In genomic region chr9:105643795-105644194, GRCh38 we compare ENCODE assay signal across 19 cellular contexts. TPM values are rescaled to one million over a fixed set of nuclear protein-coding genes. Genes with fewer than 3 reads are reported as not detected.
DNase-seq lines count a peak whose midpoint lies in the region; ATAC-seq, FAIRE-seq and TF ChIP-seq lines count a peak whose summit lies in the region.
"Had no signal": no experiment of that assay in that cellular context is flagged by ENCODE, and none has a peak within 500 bp of the region (broad histone marks: within the 10 kb centered on the region; RNA-seq: fewer than 3 reads in every experiment).

No MANE protein-coding gene starts in this region.

- H3K4me3 ChIP-seq in A549 = no peak overlapping the region
- no peak overlapping the region for H3K4me3 ChIP-seq in K562
- H3K4me3 ChIP-seq: BLaER1 treated with 17β-estradiol and CSF1 and Interleukin-3, amounts not matched to agents 10 nM and 100 nM had no signal

- H3K79me2 ChIP-seq in K562 (ENCODE audit: control insufficient read depth, insufficient read depth, low read length) = no peaks in the 10 kb centered on the region

- ATAC-seq in A549 (no peak), K562 (no peak)
- ATAC-seq: CD8-positive, alpha-beta T cell had no signal

- H2AFZ ChIP-seq in K562 (ENCODE audit: low read depth, low read length) = no peak overlapping the region

- H3K4me1 ChIP-seq in A549 (no peaks in the 10 kb centered on the region), K562 (replicated peaks in 1 of 2; ENCODE audit: control insufficient read depth in 2 of 2, insufficient read depth in 2 of 2, low read length in 2 of 2) (peaks cover 18 to 33% of the 10 kb centered on the region in 2 experiments; a peak in 4 of 5 replicates)

- H4K20me1 ChIP-seq in K562 (replicated peaks; ENCODE audit: control insufficient read depth, insufficient read depth, low read length) = no peaks in the 10 kb centered on the region
- H4K20me1 ChIP-seq: BLaER1 treated with 17β-estradiol and CSF1 and Interleukin-3, amounts not matched to agents 10 nM and 100 nM had no signal

- H3K27ac ChIP-seq in A549 (no peak overlapping the region), K562 (ENCODE audit: extremely low read depth, low read depth, low read length) (no peak overlapping the region)
- H3K27ac ChIP-seq: BLaER1 treated with 17β-estradiol and CSF1 and Interleukin-3, amounts not matched to agents 10 nM and 100 nM; C4-2B had no signal

- no peak for TF ChIP-seq CTCF in A549 (IDR thresholded peaks at IDR 0.05)
- no peak for TF ChIP-seq CTCF in K562 (IDR thresholded peaks at IDR 0.05 in 2 of 3, conservative IDR thresholded peaks at IDR 0.05 in 1 of 3; ENCODE audit: insufficient read depth in 2 of 3, low read depth in 1 of 3, low read length in 3 of 3)

- TF ChIP-seq EP300 in A549 (IDR thresholded peaks at IDR 0.05) (no peak), K562 (IDR thresholded peaks at IDR 0.05; ENCODE audit: low read length) (no peak)

- no peak overlapping the region for H3K4me2 ChIP-seq in A549
- H3K4me2 ChIP-seq in K562 (ENCODE audit: insufficient read depth, low read length) = no peak overlapping the region
- H3K4me2 ChIP-seq: BLaER1 treated with 17β-estradiol and CSF1 and Interleukin-3, amounts not matched to agents 10 nM and 100 nM had no signal

- H3K27me3 ChIP-seq in K562 (ENCODE audit: control insufficient read depth in 2 of 2, insufficient read depth in 2 of 2, low read length in 2 of 2) = no peaks in the 10 kb centered on the region
- H3K27me3 ChIP-seq: BLaER1 treated with 17β-estradiol and CSF1 and Interleukin-3, amounts not matched to agents 10 nM and 100 nM had no signal

- no peaks in the 10 kb centered on the region for H3K9me1 ChIP-seq in K562 (ENCODE audit: control insufficient read depth, insufficient read depth, low read length)

- POLR2A ChIA-PET in A549 (lab: Yijun Ruan, JAX) (no interaction called here), K562 (lab: Yijun Ruan, JAX) (no interaction called here)

- no TSS peak for BruUV-seq in K562 (replicated peaks; lab: Mats Ljungman, UMichigan)

- in situ Hi-C loops in K562 (cut with MboI) = no loop called here

- TF ChIP-seq RAD21 in A549 (conservative IDR thresholded peaks at IDR 0.05 in 1 of 2, IDR thresholded peaks at IDR 0.05 in 1 of 2) (no peak), K562 (CRISPR knock-in tag; conservative IDR thresholded peaks at IDR 0.05 in 1 of 2, IDR thresholded peaks at IDR 0.05 in 1 of 2) (no peak)

- FAIRE-seq in A549 (lab: Jason Lieb, UNC) (no peak), H54 (lab: Jason Lieb, UNC) (peak; percentile 65), K562 (lab: Jason Lieb, UNC) (no peak)
- FAIRE-seq: D721Med, G401.6, GM12891, GM19239 had no signal

- DNase-seq in A549 (ENCODE audit: low read depth in 1 of 2, low spot score in 1 of 2) (no peak), H54 (ENCODE audit: insufficient read length, low spot score) (no peak), K562 (ENCODE audit: extremely low read depth in 1 of 4, low spot score in 3 of 4) (no peak), OCI-M1 (lab: John Stamatoyannopoulos, UW) (no peak), NCI-H1417 treated with DMSO at 0.1 percent for 48 hours (lab: John Stamatoyannopoulos, UW) (no peak)
- DNase-seq: 8988T; AML-193; Caco-2; Calu3; CD4-positive, alpha-beta T cell; CD8-positive, alpha-beta T cell; DMS79 treated with DMSO at 0.1 percent for 48 hours; GF-D8 had no signal

- intact Hi-C loops in K562 (cut with micrococcal nuclease) = no loop called here

- no peaks in the 10 kb centered on the region for H3K36me3 ChIP-seq in K562 (ENCODE audit: control insufficient read depth, insufficient read depth, low read length)

- no peak overlapping the region for H3K9ac ChIP-seq in K562 (ENCODE audit: insufficient read depth in 1 of 2, low read depth in 2 of 2, low read length in 2 of 2)
- H3K9ac ChIP-seq: BLaER1 treated with 17β-estradiol and CSF1 and Interleukin-3, amounts not matched to agents 10 nM and 100 nM had no signal

- H3K9me3 ChIP-seq in A549 (peaks cover 3% of the 10 kb centered on the region; the same call in 1 of the 3 replicates), K562 (replicated peaks; ENCODE audit: control insufficient read depth, insufficient read depth, low read depth, low read length) (no peaks in the 10 kb centered on the region)

- TF ChIP-seq POLR2A in A549 (IDR thresholded peaks at IDR 0.05; ENCODE audit: low read length) (no peak), H54 (IDR thresholded peaks at IDR 0.05; ENCODE audit: low read depth, low read length) (no peak), K562 (conservative IDR thresholded peaks at IDR 0.05) (no peak)

- CTCF ChIA-PET in A549 (lab: Yijun Ruan, JAX) = no interaction called here
- CTCF ChIA-PET in K562 (lab: Yijun Ruan, JAX; ENCODE audit: low intra/inter-chr PET ratio) = no interaction called here

TF ChIP-seq in A549, 52 proteins besides CTCF, POLR2A, EP300 and RAD21 (continues in another document):
- no peak for TF ChIP-seq PBX3 (IDR thresholded peaks at IDR 0.05)

TF ChIP-seq in K562, 482 proteins besides CTCF, POLR2A, EP300 and RAD21:
- TF ChIP-seq TAL1 (IDR thresholded peaks at IDR 0.05) (no peak), MAFF (IDR thresholded peaks at IDR 0.05; ENCODE audit: low read length) (peak; percentile 22; the same call in 1 of the 2 replicates), MAFG (tag; conservative IDR thresholded peaks at IDR 0.05) (peak; percentile 21; the same call in 1 of the 2 replicates), C11orf30 (IDR thresholded peaks at IDR 0.05; ENCODE audit: low read depth) (peak; percentile 41), ZNF316 (IDR thresholded peaks at IDR 0.05) (peak; percentile 76)

RNA-seq across cellular contexts. Expression of gene TAL2, which starts 18.5 kb away (rescaled TPM):
- polyA plus RNA-seq in A549 (2011; rRNA removed) (0.13 and 0.22 TPM in 2 replicates), A549 (2017; fragmentation: RNase III; extraction: RNeasy Plus Mini Kit Qiagen cat#74134 plus additional on column Dnase treatment) (0.15 to 0.33 TPM (median 0.16 TPM) in 3 replicates), K562 (2011; rRNA removed) (1.2 and 1.5 TPM in 2 replicates), K562 (2014; fragmentation: Illumina TruSeq; extraction: Trizol) (0.74 and 0.94 TPM in 2 replicates), K562 (2014; fragmentation: Nextera tagmentation; extraction: Ambion mirVana) (1 to 10 TPM; 2.9 to 3.7 TPM), K562 (2014; rRNA removed) (0.21 and 0.47 TPM in 2 replicates)
- polyA plus RNA-seq in A549 (2012; cell fraction: cytosol; rRNA removed) = 0.12 and 0.21 TPM in 2 replicates
- 0.12 TPM in 1 of 2 replicates, not detected in the other for polyA plus RNA-seq in A549 (2012; cell fraction: nucleus; rRNA removed)
- polyA minus RNA-seq in A549 (2011; rRNA and poly(A)+ RNA removed) = not detected in 2 replicates
- total RNA-seq in K562 (2011; cell fraction: chromatin; rRNA removed; ENCODE audit: low replicate concordance) = 1.8 and 2.1 TPM in 2 replicates
- 0.92 and 1.0 TPM in 2 replicates for total RNA-seq in K562 (2011; cell fraction: nucleolus; rRNA removed)
- total RNA-seq in K562 (2011; cell fraction: nucleoplasm; rRNA removed) = 0.95 and 1.1 TPM in 2 replicates
- total RNA-seq in K562 (2014; rRNA removed) (not detected in 2 replicates), K562 (2014; rRNA removed; fragmentation: Illumina TruSeq; extraction: Trizol) (0.86 and 1.7 TPM in 2 replicates), K562 (2015; rRNA removed; fragmentation: Illumina TruSeq; extraction: Trizol) (0.25 TPM in 1 of 2 replicates, not detected in the other), K562 (2021) (0.51 and 0.89 TPM in 2 replicates)
- polyA plus RNA-seq in K562 (2011; cell fraction: cytosol; rRNA removed) = 0.77 and 1.6 TPM in 2 replicates
- 0.48 and 1.4 TPM in 2 replicates for polyA plus RNA-seq in K562 (2011; cell fraction: nucleus; rRNA removed)
- 0.82 and 1.0 TPM in 2 replicates for polyA plus RNA-seq in K562 (2012)
- 0.81 and 1.4 TPM in 2 replicates for polyA minus RNA-seq in K562 (2011; rRNA and poly(A)+ RNA removed)
- not detected in 2 replicates for polyA minus RNA-seq in K562 (2011; cell fraction: cytosol; rRNA and poly(A)+ RNA removed)
- polyA minus RNA-seq in K562 (2011; cell fraction: nucleus; rRNA and poly(A)+ RNA removed) = not detected in 2 replicates
- total RNA-seq: Calu3; CD4-positive, alpha-beta T cell; CD8-positive, alpha-beta T cell had no signal

RNA-seq across cellular contexts. Expression of gene TMEM38B, which starts 50.5 kb away (rescaled TPM):
- 22.2 and 23.3 TPM in 2 replicates for polyA plus RNA-seq in A549 (2011; rRNA removed)
- 9.0 and 9.3 TPM in 2 replicates for polyA plus RNA-seq in A549 (2012; cell fraction: cytosol; rRNA removed)
- polyA plus RNA-seq in A549 (2012; cell fraction: nucleus; rRNA removed) = 2.2 and 4.9 TPM in 2 replicates
- polyA plus RNA-seq in A549 (2017; fragmentation: RNase III; extraction: RNeasy Plus Mini Kit Qiagen cat#74134 plus additional on column Dnase treatment) = 13.1 to 15.3 TPM (median 14.7 TPM) in 3 replicates
- 13.1 and 13.2 TPM in 2 replicates for polyA minus RNA-seq in A549 (2011; rRNA and poly(A)+ RNA removed)
- 41.8 and 56.7 TPM in 2 replicates for total RNA-seq in K562 (2011; cell fraction: chromatin; rRNA removed; ENCODE audit: low replicate concordance)
- total RNA-seq in K562 (2011; cell fraction: nucleolus; rRNA removed) = 52.4 and 57.4 TPM in 2 replicates
- 60.9 and 68.8 TPM in 2 replicates for total RNA-seq in K562 (2011; cell fraction: nucleoplasm; rRNA removed)
- 37.1 and 38.5 TPM in 2 replicates for total RNA-seq in K562 (2014; rRNA removed)
- 37.0 and 39.7 TPM in 2 replicates for total RNA-seq in K562 (2014; rRNA removed; fragmentation: Illumina TruSeq; extraction: Trizol)
- 22.3 and 26.0 TPM in 2 replicates for total RNA-seq in K562 (2015; rRNA removed; fragmentation: Illumina TruSeq; extraction: Trizol)
- 46.3 and 52.9 TPM in 2 replicates for total RNA-seq in K562 (2021)
- polyA plus RNA-seq in K562 (2011; rRNA removed) = 42.1 and 54.9 TPM in 2 replicates
- 27.6 and 38.7 TPM in 2 replicates for polyA plus RNA-seq in K562 (2011; cell fraction: cytosol; rRNA removed)
- 13.4 and 15.0 TPM in 2 replicates for polyA plus RNA-seq in K562 (2011; cell fraction: nucleus; rRNA removed)
- polyA plus RNA-seq in K562 (2012) = 22.3 and 31.3 TPM in 2 replicates
- 26.6 and 34.6 TPM in 2 replicates for polyA plus RNA-seq in K562 (2014; fragmentation: Illumina TruSeq; extraction: Trizol)
- polyA plus RNA-seq in K562 (2014; fragmentation: Nextera tagmentation; extraction: Ambion mirVana) = 10 to 100 TPM; 42.0 to 57.5 TPM
- polyA plus RNA-seq in K562 (2014; rRNA removed) = 26.4 and 30.9 TPM in 2 replicates
- polyA minus RNA-seq in K562 (2011; rRNA and poly(A)+ RNA removed) = 61.1 and 62.1 TPM in 2 replicates
- 45.0 and 51.4 TPM in 2 replicates for polyA minus RNA-seq in K562 (2011; cell fraction: cytosol; rRNA and poly(A)+ RNA removed)
- polyA minus RNA-seq in K562 (2011; cell fraction: nucleus; rRNA and poly(A)+ RNA removed) = 42.4 and 53.4 TPM in 2 replicates

Comparison
In these comparisons a context has a peak if more than half of its experiments do, and no peak if none do; other contexts are left out.
1. Of the 35 proteins assayed by ChIP-seq in both K562 and A549: peak only in K562: none; only in A549: MAFK; in both: none; in neither: 34.